ENCODE assay signal across 10 cellular contexts in the genomic region with DNA sequence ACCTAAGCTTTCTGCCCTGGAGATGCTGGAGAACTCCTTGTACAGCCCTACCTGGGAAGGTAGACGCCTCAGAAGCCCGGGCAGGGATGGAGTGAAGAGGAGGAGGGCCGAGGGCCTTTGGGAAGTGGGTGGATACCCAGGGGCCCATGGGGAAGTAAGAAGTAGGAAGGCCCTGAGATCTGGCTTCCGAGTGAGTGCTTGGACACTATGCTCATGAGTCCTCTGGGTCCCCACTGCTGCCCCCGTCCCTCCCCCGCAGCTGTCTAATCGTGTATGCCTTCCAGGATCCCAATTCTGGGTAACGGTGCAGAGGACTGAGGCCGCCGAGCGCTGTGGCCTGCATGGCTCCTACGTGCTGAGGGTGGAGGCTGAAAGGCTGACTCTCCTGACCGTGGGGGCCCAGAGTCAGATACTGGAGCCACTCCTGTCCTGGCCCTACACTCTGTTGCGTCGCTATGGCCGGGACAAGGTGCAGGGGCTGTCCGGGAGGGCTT. TPM values are rescaled to one million over a fixed set of nuclear protein-coding genes. Genes with fewer than 3 reads are reported as not detected.
DNase-seq lines count a peak whose midpoint lies in the region; ATAC-seq and TF ChIP-seq lines count a peak whose summit lies in the region.
"Had no signal": no experiment of that assay in that cellular context is flagged by ENCODE, and none has a peak within 500 bp of the region (broad histone marks: within the 10 kb centered on the region; RNA-seq: fewer than 3 reads in every experiment).

No MANE protein-coding gene starts in this region.

- no CpG with 5 or more reads among the region's 17 CpGs for WGBS in mesendoderm (ENCODE audit: extremely low coverage, insufficient coverage, low lambda C conversion rate)

- ATAC-seq in activated T-cell treated with anti-CD3 and anti-CD28 coated beads, Interleukin-2, amount 50 U/mL, for 72 hours (replicated peaks in 1 of 2): no peak
- ATAC-seq in HG03108 (IDR thresholded peaks at IDR 0.05; ENCODE audit: unreplicated experiment) (no peak), HG02938 (IDR thresholded peaks at IDR 0.05; ENCODE audit: unreplicated experiment) (no peak)

- H3K27me3 ChIP-seq in brain microvascular endothelial cell (replicated peaks) (no peaks in the 10 kb centered on the region), mesendoderm (ENCODE audit: insufficient read depth, low read length, poor library complexity) (peaks cover 30% of the 10 kb centered on the region)

- peaks cover 26% of the 10 kb centered on the region for H3K4me1 Mint-ChIP-seq in activated T-cell treated with anti-CD3 and anti-CD28 coated beads, Interleukin-2, amount 50 U/mL, for 72 hours (ENCODE audit: low read depth)
- peaks cover 8% of the 10 kb centered on the region for H3K4me1 Mint-ChIP-seq in type B pancreatic cell (ENCODE audit: unreplicated experiment)

- H3K4me3 Mint-ChIP-seq in activated T-cell treated with anti-CD3 and anti-CD28 coated beads, Interleukin-2, amount 50 U/mL, for 72 hours: peak overlapping the region; percentile 89
- H3K4me3 Mint-ChIP-seq in type B pancreatic cell: peak overlapping the region; percentile 91

- no peak overlapping the region for H2BK5ac ChIP-seq in mesendoderm (ENCODE audit: low read length)

- no peak overlapping the region for H2BK15ac ChIP-seq in mesendoderm (replicated peaks; ENCODE audit: low read depth)

- H4K5ac ChIP-seq in mesendoderm (ENCODE audit: low read length): no peak overlapping the region

- H3K9ac ChIP-seq in mesendoderm (ENCODE audit: low read length): no peak overlapping the region

- H3K36me3 ChIP-seq in brain microvascular endothelial cell (replicated peaks): peaks cover 6% of the 10 kb centered on the region
- H3K36me3 ChIP-seq in mesendoderm (ENCODE audit: control insufficient read depth, insufficient read depth, low read length): no peaks in the 10 kb centered on the region

- H3K79me2 ChIP-seq in mesendoderm (ENCODE audit: control insufficient read depth, insufficient read depth, low read length): no peaks in the 10 kb centered on the region

- no peak overlapping the region for H3K27ac ChIP-seq in brain microvascular endothelial cell
- no peak overlapping the region for H3K27ac ChIP-seq in mesendoderm (ENCODE audit: low read depth, low read length)

- no peak for DNase-seq in activated T-cell treated with anti-CD3 and anti-CD28 coated beads, Interleukin-2, amount 50 U/mL, for 72 hours
- no peak for DNase-seq in activated T-cell treated with anti-CD3 and anti-CD28 coated beads for 4 hours
- DNase-seq in brain microvascular endothelial cell: no peak
- DNase-seq in mesendoderm: peak; percentile 14
- DNase-seq in type B pancreatic cell (ENCODE audit: extremely low spot score, unreplicated experiment): no peak
- no peak for DNase-seq in NCI-H2107 (lab: John Stamatoyannopoulos, UW)
- DNase-seq: DMS79 had no signal

- peak overlapping the region; percentile 96 for H3K4me2 ChIP-seq in mesendoderm (ENCODE audit: low read length)

- in situ Hi-C loops in brain microvascular endothelial cell (cut with HindIII; ENCODE audit: low pct_ligation_motif_present, low sequenced_read_pairs): no loop called here

- H3K27me3 Mint-ChIP-seq in activated T-cell treated with anti-CD3 and anti-CD28 coated beads, Interleukin-2, amount 50 U/mL, for 72 hours (ENCODE audit: low read depth): peaks cover 21% of the 10 kb centered on the region
- H3K27me3 Mint-ChIP-seq in type B pancreatic cell: peaks cover 65% of the 10 kb centered on the region

- H3K4me1 ChIP-seq in mesendoderm (ENCODE audit: control insufficient read depth, low read depth, low read length): peaks cover 6% of the 10 kb centered on the region

- peaks cover 5 to 6% of the 10 kb centered on the region in 2 donors for H3K36me3 Mint-ChIP-seq in activated T-cell treated with anti-CD3 and anti-CD28 coated beads, Interleukin-2, amount 50 U/mL, for 72 hours (ENCODE audit: insufficient read depth in 2 of 2)
- H3K36me3 Mint-ChIP-seq in type B pancreatic cell: no peaks in the 10 kb centered on the region

- no peak overlapping the region for H3K18ac ChIP-seq in mesendoderm (ENCODE audit: low read length)

- H2AK5ac ChIP-seq in mesendoderm (ENCODE audit: low read length): no peak overlapping the region

- H3K27ac Mint-ChIP-seq in activated T-cell treated with anti-CD3 and anti-CD28 coated beads, Interleukin-2, amount 50 U/mL, for 72 hours: no peak overlapping the region
- peak overlapping the region; percentile 88 for H3K27ac Mint-ChIP-seq in type B pancreatic cell

- H3K4ac ChIP-seq in mesendoderm (ENCODE audit: low read depth, low read length): no peak overlapping the region

- H3K4me3 ChIP-seq in brain microvascular endothelial cell (ENCODE audit: low read depth, low read length) (peak overlapping the region; percentile 90), mesendoderm (ENCODE audit: low read length) (no peak overlapping the region)

- no peak overlapping the region for H4K8ac ChIP-seq in mesendoderm (ENCODE audit: low read depth, low read length)

- TF ChIP-seq CTCF in brain microvascular endothelial cell (IDR thresholded peaks at IDR 0.05; ENCODE audit: low read depth, low read length, missing control alignments) (no peak), type B pancreatic cell (conservative IDR thresholded peaks at IDR 0.05) (no peak)

- H3K9me3 Mint-ChIP-seq in activated T-cell treated with anti-CD3 and anti-CD28 coated beads, Interleukin-2, amount 50 U/mL, for 72 hours: no peaks in the 10 kb centered on the region
- H3K9me3 Mint-ChIP-seq in type B pancreatic cell: no peaks in the 10 kb centered on the region

- peak overlapping the region; percentile 15 for H3K56ac ChIP-seq in mesendoderm (ENCODE audit: low read length)

- no peak overlapping the region for H2BK120ac ChIP-seq in mesendoderm (ENCODE audit: low read depth, low read length)

- H3K23ac ChIP-seq in mesendoderm (ENCODE audit: low read length): no peak overlapping the region

- H3K79me1 ChIP-seq in mesendoderm (ENCODE audit: low read length): no peaks in the 10 kb centered on the region

RNA-seq across cellular contexts. Expression of a gene that starts 1.1 kb away (rescaled TPM):
- 10 to 100 TPM; 20.6 to 25.6 TPM for total RNA-seq in activated T-cell treated with anti-CD3 and anti-CD28 coated beads, Interleukin-2, amount 50 U/mL, for 72 hours
- 2.3 TPM for polyA plus RNA-seq in mesendoderm (2013, experiment 1 of 2)
- polyA plus RNA-seq in mesendoderm (2013, experiment 2 of 2): 3.0 TPM
- total RNA-seq in type B pancreatic cell (ENCODE audit: low replicate concordance): 5.4 and 9.9 TPM in 2 replicates

RNA-seq across cellular contexts. Expression of a gene that starts 1.9 kb away (rescaled TPM):
- total RNA-seq in activated T-cell treated with anti-CD3 and anti-CD28 coated beads, Interleukin-2, amount 50 U/mL, for 72 hours: 1 to 10 TPM; 3.1 to 3.6 TPM
- 5.9 TPM for polyA plus RNA-seq in mesendoderm (2013, experiment 1 of 2)
- 6.0 TPM for polyA plus RNA-seq in mesendoderm (2013, experiment 2 of 2)
- total RNA-seq in type B pancreatic cell (ENCODE audit: low replicate concordance): 3.4 and 23.8 TPM in 2 replicates

RNA-seq across cellular contexts. Expression of a gene that starts 25.9 kb away (rescaled TPM):
- 10 to 100 TPM; 74.3 to 84.9 TPM for total RNA-seq in activated T-cell treated with anti-CD3 and anti-CD28 coated beads, Interleukin-2, amount 50 U/mL, for 72 hours
- 20.5 TPM for polyA plus RNA-seq in mesendoderm (2013, experiment 1 of 2)
- polyA plus RNA-seq in mesendoderm (2013, experiment 2 of 2): 20.1 TPM
- 30.7 and 42.7 TPM in 2 replicates for total RNA-seq in type B pancreatic cell (ENCODE audit: low replicate concordance)

RNA-seq across cellular contexts. Expression of a gene that starts 26.2 kb away (rescaled TPM):
- 100 to 1,000 TPM; 128 to 136 TPM for total RNA-seq in activated T-cell treated with anti-CD3 and anti-CD28 coated beads, Interleukin-2, amount 50 U/mL, for 72 hours
- 81.2 TPM for polyA plus RNA-seq in mesendoderm (2013, experiment 1 of 2)
- 80.8 TPM for polyA plus RNA-seq in mesendoderm (2013, experiment 2 of 2)
- total RNA-seq in type B pancreatic cell (ENCODE audit: low replicate concordance): 111 and 122 TPM in 2 replicates

RNA-seq across cellular contexts. Expression of a gene that starts 29.6 kb away (rescaled TPM):
- 1 to 10 TPM; 1.5 to 1.9 TPM for total RNA-seq in activated T-cell treated with anti-CD3 and anti-CD28 coated beads, Interleukin-2, amount 50 U/mL, for 72 hours
- 0.29 TPM for polyA plus RNA-seq in mesendoderm (2013, experiment 1 of 2)
- polyA plus RNA-seq in mesendoderm (2013, experiment 2 of 2): 0.20 TPM
- 1.4 and 3.2 TPM in 2 replicates for total RNA-seq in type B pancreatic cell (ENCODE audit: low replicate concordance)
- total RNA-seq: dermis microvascular lymphatic vessel endothelial cell had no signal
